ENCODE assay signal across 1 cellular context in genomic region chr1:39933956-39934941, GRCh38.
TF ChIP-seq lines count a peak whose summit lies in the region.

No MANE protein-coding gene starts in this region.

TF ChIP-seq in HepG2, 621 proteins besides CTCF, POLR2A, EP300 and RAD21 (continues in another document):
- TF ChIP-seq SOX13 (IDR thresholded peaks at IDR 0.05): no peak
- 0 out of 4 replicates have a peak, but pooled peaks of 1 of the 2 experiments have one; percentile 33 for TF ChIP-seq SOX13 (CRISPR knock-in tag; conservative IDR thresholded peaks at IDR 0.05 in 1 of 2, IDR thresholded peaks at IDR 0.05 in 1 of 2)
- peak; percentile 52; the same call in 1 of the 2 replicates for TF ChIP-seq MYC (CRISPR knock-in tag; IDR thresholded peaks at IDR 0.05; ENCODE audit: borderline replicate concordance)
- peak; percentile 60; the same call in 1 of the 2 replicates for TF ChIP-seq IKZF5 (CRISPR knock-in tag; IDR thresholded peaks at IDR 0.05)
- no peak for TF ChIP-seq REPIN1 (CRISPR knock-in tag; IDR thresholded peaks at IDR 0.05; ENCODE audit: borderline replicate concordance, low read depth)
- TF ChIP-seq KDM6A (CRISPR knock-in tag; IDR thresholded peaks at IDR 0.05; ENCODE audit: low read depth): peak; percentile 53; the same call in 1 of the 2 replicates
- peak; percentile 53; the same call in 1 of the 2 replicates for TF ChIP-seq ZNF12 (CRISPR knock-in tag; IDR thresholded peaks at IDR 0.05)
- peak; percentile 61; the same call in 1 of the 2 replicates for TF ChIP-seq THAP11 (CRISPR knock-in tag; IDR thresholded peaks at IDR 0.05)
- TF ChIP-seq ZNF629 (CRISPR knock-in tag; conservative IDR thresholded peaks at IDR 0.05): peak; percentile 30; the same call in 1 of the 2 replicates
- TF ChIP-seq E2F1 (CRISPR knock-in tag; IDR thresholded peaks at IDR 0.05): no peak
- no peak for TF ChIP-seq ZSCAN31 (CRISPR knock-in tag; IDR thresholded peaks at IDR 0.05; ENCODE audit: low read depth)
- peak; percentile 34; the same call in 1 of the 2 replicates for TF ChIP-seq NCOA2 (CRISPR knock-in tag; IDR thresholded peaks at IDR 0.05)
- TF ChIP-seq MYNN (CRISPR knock-in tag; IDR thresholded peaks at IDR 0.05; ENCODE audit: low read depth): no peak
- no peak for TF ChIP-seq REL (CRISPR knock-in tag; conservative IDR thresholded peaks at IDR 0.05)
- peak; percentile 85 for TF ChIP-seq TRIM24 (CRISPR knock-in tag; IDR thresholded peaks at IDR 0.05)
- peak; percentile 73 for TF ChIP-seq HMG20A (CRISPR knock-in tag; IDR thresholded peaks at IDR 0.05; ENCODE audit: borderline replicate concordance)
- TF ChIP-seq ATF3 (CRISPR knock-in tag; IDR thresholded peaks at IDR 0.05): peak; percentile 57
- TF ChIP-seq MAX (IDR thresholded peaks at IDR 0.05): peak; percentile 72
- no peak for TF ChIP-seq ZSCAN12 (CRISPR knock-in tag; IDR thresholded peaks at IDR 0.05)
- peak; percentile 67; the same call in 1 of the 2 replicates for TF ChIP-seq PATZ1 (CRISPR knock-in tag; IDR thresholded peaks at IDR 0.05)
- TF ChIP-seq PAXIP1 (CRISPR knock-in tag; conservative IDR thresholded peaks at IDR 0.05): peak; percentile 59
- 0 out of 2 replicates have a peak, but pooled peaks have one; percentile 25 for TF ChIP-seq KAT8 (CRISPR knock-in tag; IDR thresholded peaks at IDR 0.05)
- TF ChIP-seq ZBTB33 (CRISPR knock-in tag; IDR thresholded peaks at IDR 0.05): 0 out of 2 replicates have a peak, but pooled peaks have one; percentile 31
- TF ChIP-seq ZNF644 (CRISPR knock-in tag; IDR thresholded peaks at IDR 0.05; ENCODE audit: low read depth): 0 out of 2 replicates have a peak, but pooled peaks have one; percentile 33
- peak; percentile 17; the same call in 1 of the 2 replicates for TF ChIP-seq SMC3 (IDR thresholded peaks at IDR 0.05; ENCODE audit: low read length)
- peak; percentile 38; the same call in 1 of the 2 replicates for TF ChIP-seq MED1 (CRISPR knock-in tag; IDR thresholded peaks at IDR 0.05)
- TF ChIP-seq HIC2 (CRISPR knock-in tag; IDR thresholded peaks at IDR 0.05; ENCODE audit: low read depth): peak; percentile 35; the same call in 1 of the 2 replicates
- 0 out of 2 replicates have a peak, but pooled peaks have one; percentile 51 for TF ChIP-seq ZBTB7A (CRISPR knock-in tag; IDR thresholded peaks at IDR 0.05)
- no peak for TF ChIP-seq ZNF672 (CRISPR knock-in tag; IDR thresholded peaks at IDR 0.05)
- peak; percentile 24 for TF ChIP-seq TEAD3 (CRISPR knock-in tag; optimal IDR thresholded peaks at IDR 0.05; ENCODE audit: borderline replicate concordance)
- TF ChIP-seq POLR2AphosphoS2 (IDR thresholded peaks at IDR 0.05; ENCODE audit: low read depth, low read length): no peak
- TF ChIP-seq E2F5 (CRISPR knock-in tag; conservative IDR thresholded peaks at IDR 0.05): no peak
- TF ChIP-seq MTA1 (CRISPR knock-in tag; IDR thresholded peaks at IDR 0.05; ENCODE audit: borderline replicate concordance): peak; percentile 79; the same call in 1 of the 2 replicates
- 0 out of 2 replicates have a peak, but pooled peaks have one; percentile 22 for TF ChIP-seq HNF1B (CRISPR knock-in tag; IDR thresholded peaks at IDR 0.05)
- no peak for TF ChIP-seq RNF2 (conservative IDR thresholded peaks at IDR 0.05; ENCODE audit: low read depth)
- TF ChIP-seq ATF4 (CRISPR knock-in tag; IDR thresholded peaks at IDR 0.05): peak in 1 of 2 experiments; percentile 87; a peak in 2 of 4 replicates
- TF ChIP-seq HDAC2 (CRISPR knock-in tag; IDR thresholded peaks at IDR 0.05): peak; percentile 69; the same call in 1 of the 2 replicates
- TF ChIP-seq CREB1 (IDR thresholded peaks at IDR 0.05): no peak
- peak; percentile 58; the same call in 1 of the 2 replicates for TF ChIP-seq CREB1 (CRISPR knock-in tag; IDR thresholded peaks at IDR 0.05)
- TF ChIP-seq HNF4G (IDR thresholded peaks at IDR 0.05; ENCODE audit: borderline replicate concordance, low read depth, low read length): peak; percentile 77
- TF ChIP-seq HNF4G (CRISPR knock-in tag; IDR thresholded peaks at IDR 0.05; ENCODE audit: borderline replicate concordance, low read depth): no peak
- TF ChIP-seq NR2F1 (CRISPR knock-in tag; IDR thresholded peaks at IDR 0.05): 0 out of 4 replicates have a peak, but pooled peaks of 1 of the 2 experiments have one; percentile 5
